In genomic region chr11:117097567-117098268, GRCh38 we compare ENCODE assay signal across 8 cellular contexts. TPM values are rescaled to one million over a fixed set of nuclear protein-coding genes. Genes with fewer than 3 reads are reported as not detected.
DNase-seq lines count a peak whose midpoint lies in the region; ATAC-seq and TF ChIP-seq lines count a peak whose summit lies in the region.

No MANE protein-coding gene starts in this region.

- H3K4me3 Mint-ChIP-seq in activated CD8-positive, alpha-beta T cell treated with anti-CD3 and anti-CD28 coated beads for 36 hours = peak overlapping the region; percentile 98

- H3K27me3 ChIP-seq in muscle layer of duodenum (ENCODE audit: low read depth, low read length) = no peaks in the 10 kb centered on the region
- H3K27me3 ChIP-seq in thyroid gland = no peaks in the 10 kb centered on the region

- peak overlapping the region; percentile 94 for H3K27ac Mint-ChIP-seq in activated CD8-positive, alpha-beta T cell treated with anti-CD3 and anti-CD28 coated beads for 36 hours

- no peaks in the 10 kb centered on the region for H3K27me3 Mint-ChIP-seq in activated CD8-positive, alpha-beta T cell treated with anti-CD3 and anti-CD28 coated beads for 36 hours

- H3K4me1 Mint-ChIP-seq in activated CD8-positive, alpha-beta T cell treated with anti-CD3 and anti-CD28 coated beads for 36 hours (ENCODE audit: low read depth) = peaks cover 51% of the 10 kb centered on the region

- CTCF ChIA-PET in activated CD8-positive, alpha-beta T cell treated with anti-CD3 and anti-CD28 coated beads for 36 hours (lab: Charles Lee) = interaction anchor here (0.8 to 4.8 kb wide), 14 partner anchors 8 to 332 kb away, joined by 3 to 26 read pairs (median 5); partner anchors contain the start of gene APOA5

- TF ChIP-seq CTCF in activated CD8-positive, alpha-beta T cell treated with anti-CD3 and anti-CD28 coated beads for 36 hours (IDR thresholded peaks at IDR 0.05) = no peak
- no peak for TF ChIP-seq CTCF in epithelial cell of esophagus (IDR thresholded peaks at IDR 0.05; ENCODE audit: insufficient read depth, low read depth, low read length, missing control alignments)
- no peak for TF ChIP-seq CTCF in thyroid gland (IDR thresholded peaks at IDR 0.05)

- POLR2A ChIA-PET in activated CD8-positive, alpha-beta T cell treated with anti-CD3 and anti-CD28 coated beads for 36 hours (lab: Charles Lee) = interaction anchor here (0.8 to 3.3 kb wide), 17 partner anchors 14 to 324 kb away, joined by 3 to 22 read pairs (median 4); no protein-coding TSS in a partner anchor

- H3K27ac ChIP-seq in muscle layer of duodenum (ENCODE audit: low read length) (peak overlapping the region; percentile 85), thyroid gland (peak overlapping the region; percentile 95 to 98 (median 98))

- H3K9me3 Mint-ChIP-seq in activated CD8-positive, alpha-beta T cell treated with anti-CD3 and anti-CD28 coated beads for 36 hours = no peaks in the 10 kb centered on the region

- peaks cover 26 to 36% of the 10 kb centered on the region in 2 donors for H3K4me1 ChIP-seq in muscle layer of duodenum (ENCODE audit: control insufficient read depth in 1 of 2, insufficient read depth in 2 of 2, low read length in 2 of 2)
- H3K4me1 ChIP-seq in thyroid gland = peaks cover 44 to 57% of the 10 kb centered on the region in 2 donors

- TF ChIP-seq POLR2A in thyroid gland (IDR thresholded peaks at IDR 0.05) = peak in 1 of 2 donors; percentile 14

- ATAC-seq in GM21717 (IDR thresholded peaks at IDR 0.05; ENCODE audit: unreplicated experiment) = peak; percentile 22
- ATAC-seq in activated CD8-positive, alpha-beta T cell treated with anti-CD3 and anti-CD28 coated beads for 36 hours = peak; percentile 19

- no peaks in the 10 kb centered on the region for H3K9me3 ChIP-seq in muscle layer of duodenum (ENCODE audit: control insufficient read depth in 1 of 2, low read length in 2 of 2)
- no peaks in the 10 kb centered on the region for H3K9me3 ChIP-seq in thyroid gland

- H3K36me3 ChIP-seq in muscle layer of duodenum (ENCODE audit: control insufficient read depth in 1 of 2, insufficient read depth in 2 of 2, low read length in 2 of 2) (peaks cover 0 to 11% of the 10 kb centered on the region in 2 donors), thyroid gland (no peaks in the 10 kb centered on the region)

- H3K36me3 Mint-ChIP-seq in activated CD8-positive, alpha-beta T cell treated with anti-CD3 and anti-CD28 coated beads for 36 hours (ENCODE audit: low read depth) = peaks cover 2% of the 10 kb centered on the region

- H3K4me3 ChIP-seq in epithelial cell of esophagus (ENCODE audit: low read length) (peak overlapping the region; percentile 80), muscle layer of duodenum (ENCODE audit: low read depth in 1 of 2, low read length in 2 of 2) (peak overlapping the region; percentile 77 to 88), thyroid gland (replicated peaks in 1 of 3) (peak overlapping the region; percentile 80 to 90 (median 83))

- in situ Hi-C loops in G401 (cut with HindIII; ENCODE audit: low sequenced_read_pairs) = no loop called here

- DNase-seq in G401 (ENCODE audit: low spot score) (peak; percentile 50), KG1 (lab: John Stamatoyannopoulos, UW) (peak; percentile 54), epithelial cell of esophagus (ENCODE audit: low read depth) (peak; percentile 32), thyroid gland (peak; percentile 45 to 61), SW480 (ENCODE audit: low spot score) (no peak)
- DNase-seq in activated CD8-positive, alpha-beta T cell treated with anti-CD3 and anti-CD28 coated beads for 36 hours = peak; percentile 43

- intact Hi-C loops in activated CD8-positive, alpha-beta T cell treated with anti-CD3 and anti-CD28 coated beads for 36 hours (cut with micrococcal nuclease) = loop anchor here (5.0 kb wide), 3 partner anchors 35 to 215 kb away; no protein-coding TSS in a partner anchor
- intact Hi-C loops in thyroid gland (cut with DNase I) = no loop called here

- WGBS in thyroid gland, 2 donors = 2 to 3% methylated on average over 18 to 21 of the region's 62 CpGs

RNA-seq across cellular contexts. Expression of gene SIK3, which starts 0.5 kb away (rescaled TPM):
- total RNA-seq in G401 (2014; rRNA removed; shearing (Covaris generic)) = 6.5 and 8.1 TPM in 2 replicates
- 10 to 100 TPM; 18.7 to 24.1 TPM for total RNA-seq in activated CD8-positive, alpha-beta T cell treated with anti-CD3 and anti-CD28 coated beads for 36 hours
- 10 to 100 TPM; 46.0 to 86.3 (median 71.9) TPM for total RNA-seq in thyroid gland

RNA-seq across cellular contexts. Expression of gene PAFAH1B2, which starts 46.4 kb away (rescaled TPM):
- total RNA-seq in G401 (2014; rRNA removed; shearing (Covaris generic)) = 127 and 161 TPM in 2 replicates
- 10 to 100 TPM; 50.0 to 50.2 TPM for total RNA-seq in activated CD8-positive, alpha-beta T cell treated with anti-CD3 and anti-CD28 coated beads for 36 hours
- 100 to 1,000 TPM; 107 to 128 (median 118) TPM for total RNA-seq in thyroid gland
